In genomic region chr19:18224525-18225354, GRCh38 we compare ENCODE assay signal across 9 cellular contexts. TPM values are rescaled to one million over a fixed set of nuclear protein-coding genes. Genes with fewer than 3 reads are reported as not detected.
DNase-seq lines count a peak whose midpoint lies in the region; ATAC-seq, FAIRE-seq and TF ChIP-seq lines count a peak whose summit lies in the region.
"Had no signal": no experiment of that assay in that cellular context is flagged by ENCODE, and none has a peak within 500 bp of the region (broad histone marks: within the 10 kb centered on the region; RNA-seq: fewer than 3 reads in every experiment).

No MANE protein-coding gene starts in this region.

- dilution Hi-C loops in endothelial cell of umbilical vein (cut with MboI; ENCODE audit: extremely low pct_ligation_motif_present, low sequenced_read_pairs) = no loop called here

- H3K4me3 Mint-ChIP-seq in CD4-positive, alpha-beta T cell = peak overlapping the region; percentile 81

- H3K27me3 Mint-ChIP-seq in CD4-positive, alpha-beta T cell = peaks cover 73% of the 10 kb centered on the region

- CTCF ChIA-PET in CD4-positive, alpha-beta T cell (lab: Charles Lee) = interaction anchor here (0.5 to 1.9 kb wide), 2 partner anchors 55 to 944 kb away, joined by 4 to 5 read pairs; no protein-coding TSS in a partner anchor
- CTCF ChIA-PET in endothelial cell of umbilical vein (lab: Charles Lee) = interaction anchor here (0.6 to 3.9 kb wide), 10 partner anchors 9 to 112 kb away, joined by 3 to 27 read pairs (median 4); no protein-coding TSS in a partner anchor

- POLR2A ChIA-PET in CD4-positive, alpha-beta T cell (lab: Charles Lee) = interaction anchor here (0.6 to 1.4 kb wide), 8 partner anchors 21 to 98 kb away, joined by 3 to 6 read pairs (median 4); partner anchors contain the start of genes JUND, LSM4, MPV17L2 and PIK3R2
- POLR2A ChIA-PET in endothelial cell of umbilical vein (lab: Charles Lee) = interaction anchor here (0.9 to 1.2 kb wide), 4 partner anchors 15 to 161 kb away, joined by 3 to 6 read pairs (median 4); partner anchors contain the start of genes GDF15 and JUND

- no peaks in the 10 kb centered on the region for H3K9me3 Mint-ChIP-seq in CD4-positive, alpha-beta T cell

- no peak overlapping the region for H3K27ac ChIP-seq in CD4-positive, alpha-beta T cell (ENCODE audit: low read depth, low read length)
- no peak overlapping the region for H3K27ac ChIP-seq in endothelial cell of umbilical vein (ENCODE audit: insufficient read depth, low read depth, low read length)

- H3K9me1 ChIP-seq in endothelial cell of umbilical vein (replicated peaks; ENCODE audit: control insufficient read depth, extremely low read depth, insufficient read depth, low read length) = no peaks in the 10 kb centered on the region

- H3K4me1 ChIP-seq in endothelial cell of umbilical vein (ENCODE audit: control insufficient read depth, extremely low read depth, insufficient read depth, low read length) = peaks cover 9% of the 10 kb centered on the region

- H3K9ac ChIP-seq in endothelial cell of umbilical vein (replicated peaks; ENCODE audit: extremely low read depth, insufficient read depth, low read length) = no peak overlapping the region

- intact Hi-C loops in CD4-positive, alpha-beta T cell (cut with DNase I, micrococcal nuclease) = no loop called here
- intact Hi-C loops in endothelial cell of umbilical vein (cut with micrococcal nuclease) = no loop called here

- peak overlapping the region; percentile 73 for H2AFZ ChIP-seq in endothelial cell of umbilical vein (ENCODE audit: low read depth, low read length)

- peak; percentile 69 to 85 (median 80) for DNase-seq in CD4-positive, alpha-beta T cell
- DNase-seq in HS-5 (ENCODE audit: low read depth) (peak; percentile 96), NOMO-1 treated with dmso at 0.1 percent for 144 hours (lab: John Stamatoyannopoulos, UW; ENCODE audit: unreplicated experiment) (peak; percentile 94), endothelial cell of umbilical vein (ENCODE audit: low read depth, low spot score) (peak; percentile 99), mesenteric fat pad (ENCODE audit: low spot score) (peak; percentile 100)
- peak; percentile 76 for DNase-seq in activated CD8-positive, alpha-beta memory T cell treated with anti-CD3 and anti-CD28 coated beads, Interleukin-2, amount 50 U/mL, for 4 hours
- peak; percentile 82 for DNase-seq in stimulated activated CD8-positive, alpha-beta memory T cell treated with anti-CD3 and anti-CD28 coated beads, Interleukin-12 subunit alpha, Interleukin-12 subunit beta, amount 100 ng/mL, for 24 hours (ENCODE audit: extremely low read depth)

- H4K20me1 ChIP-seq in endothelial cell of umbilical vein (replicated peaks; ENCODE audit: control insufficient read depth, extremely low read depth, insufficient read depth, low read length) = no peaks in the 10 kb centered on the region

- TF ChIP-seq CTCF in CD4-positive, alpha-beta T cell (IDR thresholded peaks at IDR 0.05) = no peak
- no peak for TF ChIP-seq CTCF in endothelial cell of umbilical vein (IDR thresholded peaks at IDR 0.05; ENCODE audit: extremely low read depth in 1 of 2, insufficient read depth in 1 of 2, low read depth in 1 of 2, low read length in 2 of 2)

- H3K79me2 ChIP-seq in endothelial cell of umbilical vein (ENCODE audit: control insufficient read depth, insufficient read depth, low read length) = no peaks in the 10 kb centered on the region

- H3K9me3 ChIP-seq in CD4-positive, alpha-beta T cell (ENCODE audit: control insufficient read depth, low read length) = no peaks in the 10 kb centered on the region
- H3K9me3 ChIP-seq in endothelial cell of umbilical vein (replicated peaks; ENCODE audit: control insufficient read depth, insufficient read depth, low read length) = no peaks in the 10 kb centered on the region

- no peak for TF ChIP-seq POLR2A in endothelial cell of umbilical vein (IDR thresholded peaks at IDR 0.05; ENCODE audit: low read depth, low read length)

- H3K27me3 ChIP-seq in CD4-positive, alpha-beta T cell (ENCODE audit: control insufficient read depth, insufficient read depth, low read length) = peaks cover 63% of the 10 kb centered on the region
- peaks cover 5% of the 10 kb centered on the region in 2 experiments for H3K27me3 ChIP-seq in endothelial cell of umbilical vein (ENCODE audit: control insufficient read depth in 2 of 2, insufficient read depth in 2 of 2, low read length in 2 of 2)

- peaks cover 22% of the 10 kb centered on the region for H3K4me1 Mint-ChIP-seq in CD4-positive, alpha-beta T cell (ENCODE audit: low read depth)

- peak overlapping the region; percentile 50 for H3K4me2 ChIP-seq in endothelial cell of umbilical vein (ENCODE audit: insufficient read depth, low read length)

- no peaks in the 10 kb centered on the region for H3K36me3 Mint-ChIP-seq in CD4-positive, alpha-beta T cell (ENCODE audit: low read depth)

- no TSS peak for BruUV-seq in endothelial cell of umbilical vein (replicated peaks; lab: Mats Ljungman, UMichigan)

- H3K4me3 ChIP-seq in endothelial cell of umbilical vein (replicated peaks in 1 of 3; ENCODE audit: insufficient read depth in 1 of 3, low read depth in 1 of 3, low read length in 3 of 3) = peak overlapping the region in 1 of 3 experiments; percentile 4

- H3K27ac Mint-ChIP-seq in CD4-positive, alpha-beta T cell = no peak overlapping the region

- no peaks in the 10 kb centered on the region for H3K36me3 ChIP-seq in endothelial cell of umbilical vein (ENCODE audit: control insufficient read depth in 2 of 2, extremely low read depth in 1 of 2, insufficient read depth in 2 of 2, low read length in 2 of 2)

- FAIRE-seq in endothelial cell of umbilical vein (lab: Jason Lieb, UNC) = peak; percentile 100

- peak; percentile 96 for ATAC-seq in CD4-positive, alpha-beta T cell (ENCODE audit: poor library complexity)
- ATAC-seq in GM21360 (IDR thresholded peaks at IDR 0.05; ENCODE audit: unreplicated experiment) = peak; percentile 81

TF ChIP-seq in endothelial cell of umbilical vein, 7 proteins besides CTCF, POLR2A, EP300 and RAD21 (continues in another document):
- TF ChIP-seq MYC (IDR thresholded peaks at IDR 0.05; ENCODE audit: low read depth, low read length) (no peak), MAX (IDR thresholded peaks at IDR 0.05; ENCODE audit: insufficient read depth, insufficient read length) (no peak)

RNA-seq across cellular contexts. Expression of gene PDE4C, which starts 1.5 kb away (rescaled TPM):
- not detected for total RNA-seq in CD4-positive, alpha-beta T cell
- total RNA-seq in endothelial cell of umbilical vein = 0.76 and 0.97 TPM in 2 replicates
- 0.13 and 0.29 TPM in 2 replicates for polyA plus RNA-seq in endothelial cell of umbilical vein
- 0.06 and 0.07 TPM in 2 replicates for polyA plus RNA-seq in endothelial cell of umbilical vein (2011; cell fraction: cytosol; rRNA removed)
- 2.3 and 3.8 TPM in 2 replicates for polyA plus RNA-seq in endothelial cell of umbilical vein (2011; cell fraction: nucleus; rRNA removed)
- polyA plus RNA-seq in endothelial cell of umbilical vein (2012) = 0.30 TPM in 1 of 2 replicates, not detected in the other
- polyA minus RNA-seq in endothelial cell of umbilical vein = 0.06 and 0.19 TPM in 2 replicates
- not detected for polyA minus RNA-seq in endothelial cell of umbilical vein (2011; cell fraction: cytosol; rRNA and poly(A)+ RNA removed)
- 0.77 and 1.8 TPM in 2 replicates for polyA minus RNA-seq in endothelial cell of umbilical vein (2011; cell fraction: nucleus; rRNA and poly(A)+ RNA removed)
- total RNA-seq in mesenteric fat pad = not detected
- total RNA-seq: T-helper 2 cell treated with Interferon-gamma antibody and Interleukin-4, amounts not matched to agents 100 ng/mL and 5 ng/mL, for 36 hours had no signal

RNA-seq across cellular contexts. Expression of gene RAB3A, which starts 20.9 kb away (rescaled TPM):
- 10 to 100 TPM; 28.9 to 31.2 TPM for total RNA-seq in CD4-positive, alpha-beta T cell
- total RNA-seq in endothelial cell of umbilical vein (0.88 and 1.9 TPM in 2 replicates), mesenteric fat pad (3.0 TPM)
- polyA plus RNA-seq in endothelial cell of umbilical vein = 0.86 and 0.90 TPM in 2 replicates
- polyA plus RNA-seq in endothelial cell of umbilical vein (2011; cell fraction: cytosol; rRNA removed) = 0.74 and 1.0 TPM in 2 replicates
- polyA plus RNA-seq in endothelial cell of umbilical vein (2011; cell fraction: nucleus; rRNA removed) = 0.50 and 0.71 TPM in 2 replicates
- polyA plus RNA-seq in endothelial cell of umbilical vein (2012) = 1.1 and 2.1 TPM in 2 replicates
- polyA minus RNA-seq in endothelial cell of umbilical vein = 0.34 and 6.7 TPM in 2 replicates
- polyA minus RNA-seq in endothelial cell of umbilical vein (2011; cell fraction: cytosol; rRNA and poly(A)+ RNA removed) = 1.9 TPM
- polyA minus RNA-seq in endothelial cell of umbilical vein (2011; cell fraction: nucleus; rRNA and poly(A)+ RNA removed) = 0.63 TPM in 2 replicates

RNA-seq across cellular contexts. Expression of gene MPV17L2, which starts 31.7 kb away (rescaled TPM):
- 1 to 10 TPM; 2.8 to 3.9 TPM for total RNA-seq in CD4-positive, alpha-beta T cell
- 13.8 and 16.1 TPM in 2 replicates for total RNA-seq in endothelial cell of umbilical vein
- polyA plus RNA-seq in endothelial cell of umbilical vein = 27.6 and 38.4 TPM in 2 replicates
- polyA plus RNA-seq in endothelial cell of umbilical vein (2011; cell fraction: cytosol; rRNA removed) = 20.1 and 23.8 TPM in 2 replicates
- 5.5 and 6.3 TPM in 2 replicates for polyA plus RNA-seq in endothelial cell of umbilical vein (2011; cell fraction: nucleus; rRNA removed)
- 17.1 and 19.8 TPM in 2 replicates for polyA plus RNA-seq in endothelial cell of umbilical vein (2012)
- 19.3 and 22.4 TPM in 2 replicates for polyA minus RNA-seq in endothelial cell of umbilical vein
- 16.1 TPM for polyA minus RNA-seq in endothelial cell of umbilical vein (2011; cell fraction: cytosol; rRNA and poly(A)+ RNA removed)
- polyA minus RNA-seq in endothelial cell of umbilical vein (2011; cell fraction: nucleus; rRNA and poly(A)+ RNA removed) = 3.3 and 3.4 TPM in 2 replicates
- total RNA-seq in mesenteric fat pad = 10.7 TPM

RNA-seq across cellular contexts. Expression of gene IQCN, which starts 49.5 kb away (rescaled TPM):
- 10 to 100 TPM; 18.1 to 18.7 TPM for total RNA-seq in CD4-positive, alpha-beta T cell
- total RNA-seq in endothelial cell of umbilical vein (2.2 and 3.0 TPM in 2 replicates), mesenteric fat pad (2.8 TPM)
- 1.5 and 2.1 TPM in 2 replicates for polyA plus RNA-seq in endothelial cell of umbilical vein
- 0.31 and 0.68 TPM in 2 replicates for polyA plus RNA-seq in endothelial cell of umbilical vein (2011; cell fraction: cytosol; rRNA removed)
- 5.8 and 9.5 TPM in 2 replicates for polyA plus RNA-seq in endothelial cell of umbilical vein (2011; cell fraction: nucleus; rRNA removed)
- polyA plus RNA-seq in endothelial cell of umbilical vein (2012) = 0.27 and 0.31 TPM in 2 replicates
- polyA minus RNA-seq in endothelial cell of umbilical vein = 2.5 and 3.3 TPM in 2 replicates
- polyA minus RNA-seq in endothelial cell of umbilical vein (2011; cell fraction: cytosol; rRNA and poly(A)+ RNA removed) = 0.20 TPM
- 4.6 and 5.6 TPM in 2 replicates for polyA minus RNA-seq in endothelial cell of umbilical vein (2011; cell fraction: nucleus; rRNA and poly(A)+ RNA removed)

RNA-seq across cellular contexts. Expression of gene IFI30, which starts 51.1 kb away (rescaled TPM):
- 10 to 100 TPM; 10.6 to 10.7 TPM for total RNA-seq in CD4-positive, alpha-beta T cell
- total RNA-seq in endothelial cell of umbilical vein (0.74 and 1.1 TPM in 2 replicates), mesenteric fat pad (236 TPM)
- polyA plus RNA-seq in endothelial cell of umbilical vein = 1.6 and 2.1 TPM in 2 replicates
- polyA plus RNA-seq in endothelial cell of umbilical vein (2011; cell fraction: cytosol; rRNA removed) = 1.1 and 1.6 TPM in 2 replicates
- polyA plus RNA-seq in endothelial cell of umbilical vein (2011; cell fraction: nucleus; rRNA removed) = 1.2 TPM in 1 of 2 replicates, not detected in the other
- 0.38 and 0.96 TPM in 2 replicates for polyA plus RNA-seq in endothelial cell of umbilical vein (2012)
- 0.45 TPM in 1 of 2 replicates, not detected in the other for polyA minus RNA-seq in endothelial cell of umbilical vein
- polyA minus RNA-seq in endothelial cell of umbilical vein (2011; cell fraction: cytosol; rRNA and poly(A)+ RNA removed) = 135 TPM
- polyA minus RNA-seq in endothelial cell of umbilical vein (2011; cell fraction: nucleus; rRNA and poly(A)+ RNA removed) = not detected in 2 replicates
